11 cellular contexts compared by ENCODE assay signal in genomic region chr3:119598410-119599098, GRCh38.
A peak's percentile ranks its signal among the peaks of the same experiment; 100 is the strongest.
DNase-seq lines count a peak whose midpoint lies in the region; ATAC-seq and FAIRE-seq lines count a peak whose summit lies in the region.
"Had no signal": no experiment of that assay in that cellular context is flagged by ENCODE, and none has a peak within 500 bp of the region (broad histone marks: within the 10 kb centered on the region; RNA-seq: fewer than 3 reads in every experiment).

No MANE protein-coding gene starts in this region.

- no peak for DNase-seq in stimulated activated effector memory CD8-positive, alpha-beta T cell treated with anti-CD3 and anti-CD28 coated beads, Interleukin-12 subunit alpha, Interleukin-12 subunit beta, amount 100 ng/mL, for 72 hours (ENCODE audit: low spot score in 2 of 2)
- DNase-seq in superior temporal gyrus (ENCODE audit: extremely low spot score) = no peak
- DNase-seq in globus pallidus (ENCODE audit: low spot score) = no peak
- DNase-seq in HTR-8/SVneo (ENCODE audit: insufficient read length, low spot score) = no peak
- DNase-seq: effector memory CD8-positive, alpha-beta T cell; NCI-H2107; stimulated activated naive CD4-positive, alpha-beta T cell treated with Interleukin-2 at 50 U/mL for 16 hours had no signal

- peak overlapping the region; percentile 1 for H3K4me3 Mint-ChIP-seq in stimulated activated effector memory CD8-positive, alpha-beta T cell treated with anti-CD3 and anti-CD28 coated beads, Interleukin-12 subunit alpha, Interleukin-12 subunit beta, amount 100 ng/mL, for 72 hours
- H3K4me3 Mint-ChIP-seq: effector memory CD8-positive, alpha-beta T cell had no signal

- no peaks in the 10 kb centered on the region for H3K36me3 Mint-ChIP-seq in stimulated activated effector memory CD8-positive, alpha-beta T cell treated with anti-CD3 and anti-CD28 coated beads, Interleukin-12 subunit alpha, Interleukin-12 subunit beta, amount 100 ng/mL, for 72 hours

- peak overlapping the region; percentile 39 for H3K27ac Mint-ChIP-seq in stimulated activated effector memory CD8-positive, alpha-beta T cell treated with anti-CD3 and anti-CD28 coated beads, Interleukin-12 subunit alpha, Interleukin-12 subunit beta, amount 100 ng/mL, for 72 hours
- H3K27ac Mint-ChIP-seq: effector memory CD8-positive, alpha-beta T cell had no signal

- H3K9me3 Mint-ChIP-seq in stimulated activated effector memory CD8-positive, alpha-beta T cell treated with anti-CD3 and anti-CD28 coated beads, Interleukin-12 subunit alpha, Interleukin-12 subunit beta, amount 100 ng/mL, for 72 hours = no peaks in the 10 kb centered on the region
- H3K9me3 Mint-ChIP-seq: effector memory CD8-positive, alpha-beta T cell had no signal

- peaks cover 33% of the 10 kb centered on the region for H3K4me1 Mint-ChIP-seq in stimulated activated effector memory CD8-positive, alpha-beta T cell treated with anti-CD3 and anti-CD28 coated beads, Interleukin-12 subunit alpha, Interleukin-12 subunit beta, amount 100 ng/mL, for 72 hours

- no peak for FAIRE-seq in HTR-8/SVneo (lab: Jason Lieb, UNC)
- FAIRE-seq: keratinocyte had no signal

- ATAC-seq in GM18870 (IDR thresholded peaks at IDR 0.05; ENCODE audit: unreplicated experiment) = peak; percentile 56
- peak; percentile 52 for ATAC-seq in GM21529 (IDR thresholded peaks at IDR 0.05; ENCODE audit: unreplicated experiment)
- ATAC-seq in HG03378 (IDR thresholded peaks at IDR 0.05; ENCODE audit: unreplicated experiment) = peak; percentile 58
- ATAC-seq in stimulated activated effector memory CD8-positive, alpha-beta T cell treated with anti-CD3 and anti-CD28 coated beads, Interleukin-12 subunit alpha, Interleukin-12 subunit beta, amount 100 ng/mL, for 72 hours = peak; percentile 70
- ATAC-seq: effector memory CD8-positive, alpha-beta T cell had no signal
